In the genomic region with DNA sequence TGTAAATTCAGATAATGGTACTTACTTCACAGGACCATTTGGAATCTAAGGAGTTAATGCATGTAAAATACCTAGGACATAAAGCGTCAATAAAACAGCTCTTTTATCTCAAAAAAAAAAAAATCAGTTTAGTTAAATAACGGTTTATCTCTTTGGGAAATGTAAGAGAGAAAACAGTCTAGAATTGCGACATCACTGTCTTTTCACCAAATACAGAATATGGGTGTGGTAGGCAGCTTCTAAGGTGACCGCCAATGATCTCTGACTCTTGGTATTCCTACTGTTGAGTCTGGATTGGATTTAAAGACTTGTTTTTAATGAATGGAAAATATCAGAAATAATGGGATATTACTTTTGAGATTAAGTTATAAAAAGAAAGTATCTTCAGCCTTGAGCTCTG, we compare ENCODE assay signal across 24 cellular contexts.
"Had no signal": no experiment of that assay in that cellular context is flagged by ENCODE, and none has a peak within 500 bp of the region (broad histone marks: within the 10 kb centered on the region; RNA-seq: fewer than 3 reads in every experiment).

No MANE protein-coding gene starts in this region.

- H3K36me3 ChIP-seq: colonic mucosa, esophagus squamous epithelium, gastrocnemius medialis, heart right ventricle, left lung, lower lobe of right lung had no signal

- H3K9me3 ChIP-seq: colonic mucosa, esophagus squamous epithelium, gastrocnemius medialis, left lung, lower lobe of right lung, mucosa of descending colon had no signal

- H3K27me3 Mint-ChIP-seq: dendritic cell treated with granulocyte-macrophage colony-stimulating factor and Interleukin-4, amounts not matched to agents 40 ng/mL and 50 ng/mL, for 4 days; effector memory CD8-positive, alpha-beta T cell; naive B cell had no signal

- H3K27ac ChIP-seq: colonic mucosa, epithelial cell of prostate, esophagus squamous epithelium, gastrocnemius medialis, heart right ventricle, left lung, lower lobe of right lung had no signal

- DNase-seq: colonic mucosa; cortex of kidney; effector CD8-positive, alpha-beta T cell; effector memory CD8-positive, alpha-beta T cell; endodermal cell; esophagus squamous epithelium; foreskin fibroblast; foreskin melanocyte; gastrocnemius medialis; glutamatergic neuron; head of caudate nucleus; heart right ventricle; hippocampal formation; left cardiac atrium; left lung; left ventricle myocardium superior; lower lobe of right lung; mesenchymal stem cell; mucosa of descending colon; naive B cell had no signal

- H3K9me3 Mint-ChIP-seq: endodermal cell had no signal

- ATAC-seq: effector memory CD8-positive, alpha-beta T cell; esophagus mucosa; gastrocnemius medialis; heart right ventricle; left cardiac atrium; left lung; left ventricle myocardium superior; lower lobe of right lung; mucosa of descending colon had no signal

- H3K27me3 ChIP-seq: colonic mucosa, esophagus squamous epithelium, gastrocnemius medialis, heart right ventricle, left lung had no signal

- H3K4me3 ChIP-seq: colonic mucosa, esophagus squamous epithelium, gastrocnemius medialis, heart right ventricle, left lung, lower lobe of right lung, mucosa of descending colon had no signal

- H3K4me1 ChIP-seq: colonic mucosa, esophagus squamous epithelium, gastrocnemius medialis, heart right ventricle, left lung, lower lobe of right lung had no signal

- H3K4me3 Mint-ChIP-seq: dendritic cell treated with granulocyte-macrophage colony-stimulating factor and Interleukin-4, amounts not matched to agents 40 ng/mL and 50 ng/mL, for 4 days; effector memory CD8-positive, alpha-beta T cell; endodermal cell; mesothelial cell of epicardium; naive B cell had no signal

- H3K36me3 Mint-ChIP-seq: mesothelial cell of epicardium, naive B cell had no signal

- H3K27ac Mint-ChIP-seq: dendritic cell treated with granulocyte-macrophage colony-stimulating factor and Interleukin-4, amounts not matched to agents 40 ng/mL and 50 ng/mL, for 4 days; effector memory CD8-positive, alpha-beta T cell; endodermal cell; mesothelial cell of epicardium; naive B cell had no signal

- H3K4me1 Mint-ChIP-seq: endodermal cell, mesothelial cell of epicardium, naive B cell had no signal
